ENCODE assay signal across 30 cellular contexts in genomic region chr13:101467415-101467814, GRCh38. TPM values are rescaled to one million over a fixed set of nuclear protein-coding genes. Genes with fewer than 3 reads are reported as not detected.
"Had no signal": no experiment of that assay in that cellular context is flagged by ENCODE, and none has a peak within 500 bp of the region (broad histone marks: within the 10 kb centered on the region; RNA-seq: fewer than 3 reads in every experiment).

No MANE protein-coding gene starts in this region.

- H3K4me1 ChIP-seq: esophagus muscularis mucosa, gastroesophageal sphincter, heart right ventricle had no signal

- H3K36me3 ChIP-seq: brain microvascular endothelial cell, esophagus muscularis mucosa, gastroesophageal sphincter, heart right ventricle, WERI-Rb-1 had no signal

- H3K4me3 ChIP-seq: coronary artery, esophagus muscularis mucosa, gastroesophageal sphincter, heart right ventricle had no signal

- H3K27ac ChIP-seq: brain microvascular endothelial cell, coronary artery, esophagus muscularis mucosa, gastroesophageal sphincter, heart right ventricle, WERI-Rb-1 had no signal

- DNase-seq: activated B cell treated with CpG ODN at 0.5 μM for 24 hours; activated CD4-positive, alpha-beta memory T cell treated with anti-CD3 and anti-CD28 coated beads for 36 hours; activated CD4-positive, alpha-beta T cell treated with anti-CD3 and anti-CD28 coated beads for 48 hours; activated CD4-positive, alpha-beta T cell treated with anti-CD3 and anti-CD28 coated beads, Interleukin-2, amount 50 U/mL, for 1 hour; activated CD8-positive, alpha-beta memory T cell treated with anti-CD3 and anti-CD28 coated beads, Interleukin-2, amount 10 ng/mL, durations not matched to agents 7 days and 5 days; activated CD8-positive, alpha-beta memory T cell treated with anti-CD3 and anti-CD28 coated beads, Interleukin-2, amount 50 U/mL, for 4 hours; activated CD8-positive, alpha-beta T cell treated with anti-CD3 and anti-CD28 coated beads, Interleukin-2, amount 10 ng/mL, durations not matched to agents 7 days and 5 days; activated gamma-delta T cell; activated naive CD4-positive, alpha-beta T cell; activated naive CD4-positive, alpha-beta T cell treated with anti-CD3 and anti-CD28 coated beads, Interleukin-2, amount 10 ng/mL, durations not matched to agents 7 days and 5 days; activated naive CD8-positive, alpha-beta T cell treated with anti-CD3 and anti-CD28 coated beads, Interleukin-2, amount 10 ng/mL, durations not matched to agents 7 days and 5 days; activated T-cell treated with anti-CD3 and anti-CD28 coated beads, Interleukin-2, amount 50 U/mL, for 1 hour; activated T-cell treated with anti-CD3 and anti-CD28 coated beads, Interleukin-2, amount 50 U/mL, for 48 hours; amniotic stem cell; brain microvascular endothelial cell; effector CD4-positive, alpha-beta T cell; effector memory CD8-positive, alpha-beta T cell; erythroblast; foreskin melanocyte; heart right ventricle; T-helper 1 cell; T-helper 17 cell; T1000; WERI-Rb-1 had no signal

- H3K9me3 ChIP-seq: esophagus muscularis mucosa, gastroesophageal sphincter, heart right ventricle had no signal

- ATAC-seq: activated CD4-positive, CD25-positive, alpha-beta regulatory T cell treated with anti-CD3 and anti-CD28 coated beads, Interleukin-2, amount 50 U/mL, for 24 hours; activated CD8-positive, alpha-beta memory T cell treated with anti-CD3 and anti-CD28 coated beads, Interleukin-2, amount 10 ng/mL, durations not matched to agents 7 days and 5 days; activated CD8-positive, alpha-beta T cell treated with anti-CD3 and anti-CD28 coated beads, Interleukin-2, amount 10 ng/mL, durations not matched to agents 7 days and 5 days; activated naive CD4-positive, alpha-beta T cell treated with anti-CD3 and anti-CD28 coated beads, Interleukin-2, amount 50 U/mL, for 72 hours; effector memory CD8-positive, alpha-beta T cell; gastroesophageal sphincter; heart right ventricle; T-helper 17 cell had no signal

- H3K27me3 ChIP-seq: brain microvascular endothelial cell, esophagus muscularis mucosa, gastroesophageal sphincter had no signal

RNA-seq across cellular contexts. Expression of gene ITGBL1, which starts 14.9 kb away (rescaled TPM):
- total RNA-seq: activated B cell treated with CpG ODN at 0.5 μM for 24 hours; activated CD4-positive, alpha-beta memory T cell treated with anti-CD3 and anti-CD28 coated beads for 36 hours; activated CD8-positive, alpha-beta memory T cell treated with anti-CD3 and anti-CD28 coated beads for 36 hours; activated CD8-positive, alpha-beta T cell treated with anti-CD3 and anti-CD28 coated beads, Interleukin-2, amount 10 ng/mL, durations not matched to agents 7 days and 5 days; activated naive CD4-positive, alpha-beta T cell treated with anti-CD3 and anti-CD28 coated beads, Interleukin-2, amount 50 U/mL, for 72 hours; activated naive CD8-positive, alpha-beta T cell treated with anti-CD3 and anti-CD28 coated beads, Interleukin-2, amount 10 ng/mL, durations not matched to agents 7 days and 5 days; T-helper 17 cell had no signal

RNA-seq across cellular contexts. Expression of gene NALCN, which starts 51.1 kb away (rescaled TPM):
- total RNA-seq: activated B cell treated with CpG ODN at 0.5 μM for 24 hours; activated CD4-positive, alpha-beta memory T cell treated with anti-CD3 and anti-CD28 coated beads for 36 hours; activated CD8-positive, alpha-beta memory T cell treated with anti-CD3 and anti-CD28 coated beads for 36 hours; activated CD8-positive, alpha-beta memory T cell treated with anti-CD3 and anti-CD28 coated beads, Interleukin-2, amount 10 ng/mL, durations not matched to agents 7 days and 5 days; activated CD8-positive, alpha-beta T cell treated with anti-CD3 and anti-CD28 coated beads, Interleukin-2, amount 10 ng/mL, durations not matched to agents 7 days and 5 days; activated naive CD4-positive, alpha-beta T cell treated with anti-CD3 and anti-CD28 coated beads, Interleukin-2, amount 50 U/mL, for 72 hours; activated naive CD8-positive, alpha-beta T cell treated with anti-CD3 and anti-CD28 coated beads, Interleukin-2, amount 10 ng/mL, durations not matched to agents 7 days and 5 days; T-helper 17 cell had no signal
